8 cellular contexts compared by ENCODE assay signal in genomic region chr3:134197681-134198261, GRCh38. TPM values are rescaled to one million over a fixed set of nuclear protein-coding genes. Genes with fewer than 3 reads are reported as not detected.
DNase-seq lines count a peak whose midpoint lies in the region; ATAC-seq, FAIRE-seq and TF ChIP-seq lines count a peak whose summit lies in the region.

No MANE protein-coding gene starts in this region.

- H3K27me3 ChIP-seq in BJ (ENCODE audit: control insufficient read depth, insufficient read depth, low read length) (no peaks in the 10 kb centered on the region), HepG2 (ENCODE audit: control insufficient read depth in 1 of 2, insufficient read depth in 2 of 2, low read length in 2 of 2) (no peaks in the 10 kb centered on the region), uterus (no peaks in the 10 kb centered on the region)

- H3K9ac ChIP-seq in HepG2 (ENCODE audit: insufficient read depth, low read depth, low read length): no peak overlapping the region

- peak; percentile 78 for TF ChIP-seq CTCF in BJ (IDR thresholded peaks at IDR 0.05; ENCODE audit: insufficient read depth, low read depth, low read length)
- peak; percentile 92 for TF ChIP-seq CTCF in OCI-LY7 (conservative IDR thresholded peaks at IDR 0.05; ENCODE audit: low read length)
- peak; percentile 70 for TF ChIP-seq CTCF in HepG2 (CRISPR knock-in tag; IDR thresholded peaks at IDR 0.05)
- peak; percentile 61 to 81 (median 71) for TF ChIP-seq CTCF in uterus (IDR thresholded peaks at IDR 0.05)

- peak; percentile 80 for FAIRE-seq in GM18507 (lab: Jason Lieb, UNC)
- FAIRE-seq in HepG2 (lab: Jason Lieb, UNC): peak; percentile 34

- H3K79me2 ChIP-seq in OCI-LY7 (ENCODE audit: insufficient read depth, low read depth, low read length) (no peaks in the 10 kb centered on the region), HepG2 (ENCODE audit: insufficient read depth, low read length) (no peaks in the 10 kb centered on the region)

- BruUV-seq in OCI-LY7 (replicated peaks; lab: Mats Ljungman, UMichigan): no TSS peak
- no TSS peak for BruUV-seq in HepG2 (replicated peaks; lab: Mats Ljungman, UMichigan)

- H3K4me3 ChIP-seq in BJ (ENCODE audit: low read depth, low read length) (no peak overlapping the region), OCI-LY7 (ENCODE audit: low read depth, low read length, poor library complexity, severe bottlenecking) (no peak overlapping the region), HepG2 (replicated peaks in 1 of 3; ENCODE audit: insufficient read depth in 1 of 3, low read depth in 2 of 3, low read length in 3 of 3) (no peak overlapping the region), uterus (no peak overlapping the region)

- TF ChIP-seq EP300 in HepG2 (IDR thresholded peaks at IDR 0.05; ENCODE audit: low read depth in 2 of 2, low read length in 2 of 2): no peak
- TF ChIP-seq EP300 in HepG2 (CRISPR knock-in tag; IDR thresholded peaks at IDR 0.05; ENCODE audit: borderline replicate concordance): no peak

- peak; percentile 32 for DNase-seq in BJ (ENCODE audit: low read depth)
- no peak for DNase-seq in GM18507 (ENCODE audit: extremely low spot score, insufficient read length, low read depth)
- peak; percentile 41 for DNase-seq in HS-5 (ENCODE audit: low read depth)
- DNase-seq in OCI-LY7 (ENCODE audit: low spot score): peak; percentile 56
- DNase-seq in cerebellum (ENCODE audit: low spot score): peak; percentile 65
- DNase-seq in HepG2 (ENCODE audit: low spot score): peak; percentile 48
- DNase-seq in uterus: no peak

- 42% methylated on average over 2 of the region's 2 CpGs for WGBS in HepG2 (ENCODE audit: low lambda C conversion rate)

- no peak; the same call in 1 of the 2 replicates for TF ChIP-seq RAD21 in HepG2 (CRISPR knock-in tag; IDR thresholded peaks at IDR 0.05)

- ATAC-seq in HepG2 (peak; percentile 86), HG03460 (IDR thresholded peaks at IDR 0.05; ENCODE audit: unreplicated experiment) (no peak)

- H3K9me2 ChIP-seq in OCI-LY7 (ENCODE audit: insufficient read depth, low read length): no peaks in the 10 kb centered on the region

- H3K4me1 ChIP-seq in OCI-LY7 (ENCODE audit: insufficient read depth, low read length, poor library complexity, severe bottlenecking) (no peaks in the 10 kb centered on the region), HepG2 (ENCODE audit: insufficient read depth, low read length) (no peaks in the 10 kb centered on the region), uterus (no peaks in the 10 kb centered on the region)

- H4K20me1 ChIP-seq in OCI-LY7 (ENCODE audit: insufficient read depth, low read length): no peaks in the 10 kb centered on the region
- H4K20me1 ChIP-seq in HepG2 (ENCODE audit: insufficient read depth, low read length): no peaks in the 10 kb centered on the region

- in situ Hi-C loops in HepG2 (cut with HindIII; ENCODE audit: extremely low pct_ligation_motif_present, low pct_unique_long_range_greater_than_20kb): no loop called here

- intact Hi-C loops in OCI-LY7 (cut with micrococcal nuclease; ENCODE audit: unreplicated experiment) (no loop called here), HepG2 (cut with micrococcal nuclease; ENCODE audit: unreplicated experiment) (loop anchor here (5.0 kb wide), 1 partner anchor 100 kb away; no protein-coding TSS in a partner anchor), uterus (cut with DNase I; ENCODE audit: low total_unique reads) (no loop called here)

- H3K9me3 ChIP-seq in OCI-LY7 (ENCODE audit: low read length) (no peaks in the 10 kb centered on the region), HepG2 (ENCODE audit: low read length) (no peaks in the 10 kb centered on the region), uterus (no peaks in the 10 kb centered on the region)

- TF ChIP-seq POLR2A in HepG2 (IDR thresholded peaks at IDR 0.05; ENCODE audit: insufficient read depth in 1 of 2, low read depth in 2 of 2, low read length in 2 of 2): no peak
- no peak for TF ChIP-seq POLR2A in uterus (IDR thresholded peaks at IDR 0.05)

- H3K27ac ChIP-seq in OCI-LY7 (ENCODE audit: low read depth, low read length, poor library complexity, severe bottlenecking) (no peak overlapping the region), HepG2 (ENCODE audit: extremely low read length, insufficient read depth, low read length) (no peak overlapping the region), uterus (no peak overlapping the region)

- no peak overlapping the region for H3K4me2 ChIP-seq in OCI-LY7 (ENCODE audit: low read length)
- no peak overlapping the region for H3K4me2 ChIP-seq in HepG2 (ENCODE audit: low read depth, low read length)

- POLR2A ChIA-PET in BJ (lab: Charles Lee) (no interaction called here), OCI-LY7 (lab: Charles Lee) (no interaction called here), HepG2 (lab: Yijun Ruan, JAX) (no interaction called here)

- peaks cover 4% of the 10 kb centered on the region for H3K36me3 ChIP-seq in BJ (ENCODE audit: control insufficient read depth, insufficient read depth, low read length)
- H3K36me3 ChIP-seq in OCI-LY7 (ENCODE audit: insufficient read depth, low read length): peaks cover 12% of the 10 kb centered on the region; the same call in 1 of the 2 replicates
- H3K36me3 ChIP-seq in HepG2 (replicated peaks in 1 of 2; ENCODE audit: control insufficient read depth in 1 of 2, insufficient read depth in 2 of 2, low read length in 2 of 2): peaks cover 5 to 53% of the 10 kb centered on the region in 2 experiments
- no peaks in the 10 kb centered on the region for H3K36me3 ChIP-seq in uterus

- H2AFZ ChIP-seq in OCI-LY7 (ENCODE audit: low read length) (no peak overlapping the region), HepG2 (ENCODE audit: low read length) (no peak overlapping the region)

- CTCF ChIA-PET in BJ (lab: Yijun Ruan, JAX) (interaction anchor here (0.8 to 8.7 kb wide), 11 partner anchors 10 to 294 kb away, joined by 3 to 88 read pairs (median 3); no protein-coding TSS in a partner anchor), OCI-LY7 (lab: Charles Lee; ENCODE audit: unreplicated experiment) (no interaction called here), HepG2 (lab: Yijun Ruan, JAX; ENCODE audit: low intra/inter-chr PET ratio, low total read pairs) (interaction anchor here (0.7 to 1.0 kb wide), 4 partner anchors 14 to 295 kb away, joined by 3 read pairs; no protein-coding TSS in a partner anchor)

TF ChIP-seq in HepG2, 621 proteins besides CTCF, POLR2A, EP300 and RAD21 (continues in another document):
- peak; percentile 27; the same call in 1 of the 2 replicates for TF ChIP-seq SMC3 (IDR thresholded peaks at IDR 0.05; ENCODE audit: low read length)
- TF ChIP-seq KDM5B (CRISPR knock-in tag; IDR thresholded peaks at IDR 0.05; ENCODE audit: borderline replicate concordance): no peak
- TF ChIP-seq ZNF547 (CRISPR knock-in tag; IDR thresholded peaks at IDR 0.05): no peak
- peak; percentile 69 for TF ChIP-seq STAG1 (CRISPR knock-in tag; IDR thresholded peaks at IDR 0.05)
- TF ChIP-seq NFE2 (CRISPR knock-in tag; IDR thresholded peaks at IDR 0.05): no peak
- no peak for TF ChIP-seq RBFOX2 (IDR thresholded peaks at IDR 0.05; ENCODE audit: low read depth, low read length)
- TF ChIP-seq MTF1 (CRISPR knock-in tag; IDR thresholded peaks at IDR 0.05): no peak
- TF ChIP-seq, protein P1, sequence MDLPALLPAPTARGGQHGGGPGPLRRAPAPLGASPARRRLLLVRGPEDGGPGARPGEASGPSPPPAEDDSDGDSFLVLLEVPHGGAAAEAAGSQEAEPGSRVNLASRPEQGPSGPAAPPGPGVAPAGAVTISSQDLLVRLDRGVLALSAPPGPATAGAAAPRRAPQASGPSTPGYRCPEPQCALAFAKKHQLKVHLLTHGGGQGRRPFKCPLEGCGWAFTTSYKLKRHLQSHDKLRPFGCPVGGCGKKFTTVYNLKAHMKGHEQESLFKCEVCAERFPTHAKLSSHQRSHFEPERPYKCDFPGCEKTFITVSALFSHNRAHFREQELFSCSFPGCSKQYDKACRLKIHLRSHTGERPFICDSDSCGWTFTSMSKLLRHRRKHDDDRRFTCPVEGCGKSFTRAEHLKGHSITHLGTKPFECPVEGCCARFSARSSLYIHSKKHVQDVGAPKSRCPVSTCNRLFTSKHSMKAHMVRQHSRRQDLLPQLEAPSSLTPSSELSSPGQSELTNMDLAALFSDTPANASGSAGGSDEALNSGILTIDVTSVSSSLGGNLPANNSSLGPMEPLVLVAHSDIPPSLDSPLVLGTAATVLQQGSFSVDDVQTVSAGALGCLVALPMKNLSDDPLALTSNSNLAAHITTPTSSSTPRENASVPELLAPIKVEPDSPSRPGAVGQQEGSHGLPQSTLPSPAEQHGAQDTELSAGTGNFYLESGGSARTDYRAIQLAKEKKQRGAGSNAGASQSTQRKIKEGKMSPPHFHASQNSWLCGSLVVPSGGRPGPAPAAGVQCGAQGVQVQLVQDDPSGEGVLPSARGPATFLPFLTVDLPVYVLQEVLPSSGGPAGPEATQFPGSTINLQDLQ (CRISPR knock-in tag; IDR thresholded peaks at IDR 0.05): no peak

RNA-seq across cellular contexts. Expression of gene RYK, which starts 52.9 kb away (rescaled TPM):
- 41.3 and 60.9 TPM in 2 replicates for polyA plus RNA-seq in BJ (2011; rRNA removed)
- 31.1 and 43.3 TPM in 2 replicates for polyA minus RNA-seq in BJ (2011; rRNA and poly(A)+ RNA removed)
- total RNA-seq in OCI-LY7 (2014; rRNA removed; shearing (Covaris generic)): 24.8 and 25.0 TPM in 2 replicates
- 22.5 and 25.5 TPM in 2 replicates for total RNA-seq in OCI-LY7 (2022)
- total RNA-seq in cerebellum: 107 TPM
- 58.7 and 66.2 TPM in 2 replicates for total RNA-seq in HepG2 (2016; rRNA removed; fragmentation: Illumina TruSeq; extraction: Trizol)
- 78.1 and 78.2 TPM in 2 replicates for total RNA-seq in HepG2 (2016; cell fraction: cytosol; rRNA removed; fragmentation: Illumina TruSeq; extraction: Trizol; ENCODE audit: low read depth)
- 52.1 and 70.0 TPM in 2 replicates for total RNA-seq in HepG2 (2016; cell fraction: insoluble cytoplasmic fraction; rRNA removed; fragmentation: Illumina TruSeq; extraction: Trizol)
- 77.4 and 91.4 TPM in 2 replicates for total RNA-seq in HepG2 (2016; cell fraction: membrane; rRNA removed; fragmentation: Illumina TruSeq; extraction: Trizol)
- total RNA-seq in HepG2 (2016; cell fraction: nucleus; rRNA removed; fragmentation: Illumina TruSeq; extraction: Trizol): 66.9 and 80.4 TPM in 2 replicates
- 30.8 and 35.0 TPM in 2 replicates for polyA plus RNA-seq in HepG2 (2011; rRNA removed)
- 16.0 and 20.5 TPM in 2 replicates for polyA plus RNA-seq in HepG2 (2011; cell fraction: cytosol; rRNA removed)
- polyA plus RNA-seq in HepG2 (2011; cell fraction: nucleus; rRNA removed): 30.8 and 37.4 TPM in 2 replicates
- polyA plus RNA-seq in HepG2 (2012): 29.3 and 30.2 TPM in 2 replicates
- polyA plus RNA-seq in HepG2 (2016; cell fraction: cytosol; fragmentation: Illumina TruSeq; extraction: Trizol; ENCODE audit: low read depth): 19.2 and 19.8 TPM in 2 replicates
- 56.6 and 58.1 TPM in 2 replicates for polyA plus RNA-seq in HepG2 (2016; cell fraction: insoluble cytoplasmic fraction; fragmentation: Illumina TruSeq; extraction: Trizol; ENCODE audit: low read depth)
- polyA plus RNA-seq in HepG2 (2016; cell fraction: membrane; fragmentation: Illumina TruSeq; extraction: Trizol; ENCODE audit: low read depth): 49.6 and 56.3 TPM in 2 replicates
- 75.7 and 79.3 TPM in 2 replicates for polyA plus RNA-seq in HepG2 (2016; cell fraction: nucleus; fragmentation: Illumina TruSeq; extraction: Trizol; ENCODE audit: insufficient read depth, low read depth)
- polyA minus RNA-seq in HepG2 (2011; rRNA and poly(A)+ RNA removed; ENCODE audit: low replicate concordance): 40.1 and 68.9 TPM in 2 replicates
- 17.1 and 17.7 TPM in 2 replicates for polyA minus RNA-seq in HepG2 (2011; cell fraction: cytosol; rRNA and poly(A)+ RNA removed)
- polyA minus RNA-seq in HepG2 (2011; cell fraction: nucleus; rRNA and poly(A)+ RNA removed): 93.1 and 104 TPM in 2 replicates
- 100 to 1,000 TPM in 3 of 4 donors, 10 to 100 TPM in 1; 54.3 to 225 (median 138) TPM for total RNA-seq in uterus

Comparison
In these comparisons a context has a peak if more than half of its experiments do, and no peak if none do; other contexts are left out.
1. DNase-seq: peak in BJ (single experiment), HS-5 (single experiment), OCI-LY7 (single experiment), cerebellum (single experiment) and HepG2 (single experiment); none in GM18507 (single experiment) and uterus (0 of 2).
2. Peak in every context shown above with its lines, with median percentiles within 50 percentile points of each other: CTCF ChIP-seq.